Comparison of ENCODE assay signal across 16 cellular contexts in the genomic region with DNA sequence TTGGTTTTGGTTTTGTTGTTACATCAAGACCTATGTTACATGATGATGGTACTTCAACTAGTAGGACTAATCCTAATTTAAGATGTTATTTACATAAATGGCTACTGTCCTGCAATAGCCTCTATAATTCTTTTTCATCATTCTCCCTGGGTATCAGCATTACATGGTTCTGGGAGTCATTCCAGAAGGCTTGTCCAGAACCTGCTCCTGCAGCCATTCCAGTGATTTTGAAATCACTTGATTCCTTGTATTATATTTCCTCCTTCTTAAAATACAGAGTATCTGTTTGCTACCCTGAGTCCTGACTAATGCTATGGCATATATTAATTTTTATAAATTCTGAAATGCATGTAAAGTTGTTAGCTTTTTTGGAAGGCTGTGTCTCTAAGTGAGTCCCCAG.
DNase-seq lines count a peak whose midpoint lies in the region; ATAC-seq and TF ChIP-seq lines count a peak whose summit lies in the region.
"Had no signal": no experiment of that assay in that cellular context is flagged by ENCODE, and none has a peak within 500 bp of the region (broad histone marks: within the 10 kb centered on the region; RNA-seq: fewer than 3 reads in every experiment).

No MANE protein-coding gene starts in this region.

- no peak overlapping the region for H3K4me3 ChIP-seq in adipocyte (ENCODE audit: low read length)
- H3K4me3 ChIP-seq in psoas muscle: no peak overlapping the region
- H3K4me3 ChIP-seq in gastrocnemius medialis: no peak overlapping the region
- H3K4me3 ChIP-seq: A549; BLaER1 treated with 17β-estradiol and CSF1 and Interleukin-3, amounts not matched to agents 10 nM and 100 nM had no signal

- H3K27me3 ChIP-seq in adipocyte (replicated peaks; ENCODE audit: control insufficient read depth, insufficient read depth, low read length): peaks cover 12% of the 10 kb centered on the region
- no peaks in the 10 kb centered on the region for H3K27me3 ChIP-seq in psoas muscle (ENCODE audit: insufficient read depth in 3 of 3, low read length in 2 of 3)
- H3K27me3 ChIP-seq in gastrocnemius medialis: no peaks in the 10 kb centered on the region
- H3K27me3 ChIP-seq: BLaER1 treated with 17β-estradiol and CSF1 and Interleukin-3, amounts not matched to agents 10 nM and 100 nM had no signal

- peaks cover 2% of the 10 kb centered on the region for H3K4me1 ChIP-seq in adipocyte (ENCODE audit: control insufficient read depth, insufficient read depth, low read length)
- H3K4me1 ChIP-seq in psoas muscle: peaks cover 7% of the 10 kb centered on the region
- H3K4me1 ChIP-seq in gastrocnemius medialis: peaks cover 18 to 22% of the 10 kb centered on the region in 2 donors
- H3K4me1 ChIP-seq: A549; BLaER1 treated with 17β-estradiol and CSF1 and Interleukin-3, amounts not matched to agents 10 nM and 100 nM; Caco-2 had no signal

- intact Hi-C loops in psoas muscle (cut with DNase I): loop anchor here in 1 of 2 donors (5.0 kb wide), 1 partner anchor 1603 kb away; no protein-coding TSS in a partner anchor
- intact Hi-C loops in gastrocnemius medialis (cut with DNase I; ENCODE audit: low total_unique reads): loop anchor here (10.0 kb wide), 1 partner anchor 270 kb away; no protein-coding TSS in a partner anchor

- no peak for TF ChIP-seq CTCF in psoas muscle (IDR thresholded peaks at IDR 0.05)
- TF ChIP-seq CTCF in gastrocnemius medialis (IDR thresholded peaks at IDR 0.05 in 4 of 5, conservative IDR thresholded peaks at IDR 0.05 in 1 of 5): no peak

- DNase-seq in adipocyte (ENCODE audit: low read depth) (peak; percentile 22), psoas muscle (no peak), gastrocnemius medialis (peak; percentile 36 to 40), caudate nucleus (lab: John Stamatoyannopoulos, UW) (no peak)
- DNase-seq: AML-193; Caco-2; Calu3; CD4-positive, alpha-beta T cell; CD8-positive, alpha-beta T cell; DMS79 treated with DMSO at 0.1 percent for 48 hours; GF-D8 had no signal

- no peak for TF ChIP-seq POLR2A in gastrocnemius medialis (IDR thresholded peaks at IDR 0.05)

- peak; percentile 67 to 94 (median 74) for ATAC-seq in psoas muscle
- peak; percentile 97 to 98 for ATAC-seq in gastrocnemius medialis
- no peak for ATAC-seq in GM21786 (IDR thresholded peaks at IDR 0.05; ENCODE audit: unreplicated experiment)
- ATAC-seq: A549; CD8-positive, alpha-beta T cell had no signal

- no peak overlapping the region for H3K27ac ChIP-seq in psoas muscle
- peak overlapping the region in 3 of 4 donors; percentile 36 to 70 (median 59) for H3K27ac ChIP-seq in gastrocnemius medialis
- no peak overlapping the region for H3K27ac ChIP-seq in caudate nucleus (ENCODE audit: low read depth, low read length)
- H3K27ac ChIP-seq: 22Rv1; A549; BLaER1 treated with 17β-estradiol and CSF1 and Interleukin-3, amounts not matched to agents 10 nM and 100 nM; C4-2B had no signal

- in situ Hi-C loops in gastrocnemius medialis (cut with MboI; ENCODE audit: low sequenced_read_pairs in 4 of 4): no loop called here

- H3K36me3 ChIP-seq in adipocyte (ENCODE audit: control insufficient read depth, insufficient read depth, low read length, severe bottlenecking) (no peaks in the 10 kb centered on the region), psoas muscle (ENCODE audit: insufficient read depth in 1 of 2, low read depth in 1 of 2) (no peaks in the 10 kb centered on the region), gastrocnemius medialis (no peaks in the 10 kb centered on the region)
- H3K36me3 ChIP-seq: BLaER1 treated with 17β-estradiol and CSF1 and Interleukin-3, amounts not matched to agents 10 nM and 100 nM had no signal

- H3K9me3 ChIP-seq in adipocyte (ENCODE audit: control insufficient read depth, low read length): no peaks in the 10 kb centered on the region
- H3K9me3 ChIP-seq in psoas muscle: no peaks in the 10 kb centered on the region
- H3K9me3 ChIP-seq in gastrocnemius medialis: no peaks in the 10 kb centered on the region
- H3K9me3 ChIP-seq: A549; BLaER1 treated with 17β-estradiol and CSF1 and Interleukin-3, amounts not matched to agents 10 nM and 100 nM; Caco-2 had no signal

- H3K9ac ChIP-seq in adipocyte (ENCODE audit: low read length): no peak overlapping the region
- H3K9ac ChIP-seq: BLaER1 treated with 17β-estradiol and CSF1 and Interleukin-3, amounts not matched to agents 10 nM and 100 nM had no signal

Comparison
In these comparisons a context has a peak if more than half of its experiments do, and no peak if none do; other contexts are left out.
1. DNase-seq: peak in adipocyte (single experiment) and gastrocnemius medialis (2 of 2); none in psoas muscle (0 of 2) and caudate nucleus (0 of 61).
2. H3K27ac ChIP-seq: peak in gastrocnemius medialis (3 of 4); none in psoas muscle (single experiment) and caudate nucleus (single experiment).